1 cellular context compared by ENCODE assay signal in the genomic region with DNA sequence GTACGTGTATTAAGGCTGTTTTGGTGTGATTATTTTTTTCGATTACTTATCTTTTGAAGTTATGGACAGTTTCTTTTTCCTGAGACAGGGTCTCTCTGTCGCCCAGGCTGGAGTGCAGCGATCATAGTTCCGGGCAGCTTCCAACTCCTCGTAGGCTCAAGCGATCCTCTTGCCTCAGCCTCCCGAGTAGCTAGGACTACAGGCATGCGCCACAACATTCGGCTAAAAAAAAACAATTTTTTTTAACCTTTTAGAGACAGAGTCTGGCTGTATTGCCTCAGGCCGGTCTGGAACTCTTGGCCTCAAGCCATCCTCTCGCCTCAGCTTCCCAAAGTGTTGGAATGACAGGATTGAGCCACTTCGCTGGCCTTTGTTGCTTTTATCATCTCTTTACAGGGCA.
TF ChIP-seq lines count a peak whose summit lies in the region.

No MANE protein-coding gene starts in this region.

TF ChIP-seq in SK-N-SH, 30 proteins besides CTCF, POLR2A, EP300 and RAD21 (continued from another document):
- TF ChIP-seq, protein P1, sequence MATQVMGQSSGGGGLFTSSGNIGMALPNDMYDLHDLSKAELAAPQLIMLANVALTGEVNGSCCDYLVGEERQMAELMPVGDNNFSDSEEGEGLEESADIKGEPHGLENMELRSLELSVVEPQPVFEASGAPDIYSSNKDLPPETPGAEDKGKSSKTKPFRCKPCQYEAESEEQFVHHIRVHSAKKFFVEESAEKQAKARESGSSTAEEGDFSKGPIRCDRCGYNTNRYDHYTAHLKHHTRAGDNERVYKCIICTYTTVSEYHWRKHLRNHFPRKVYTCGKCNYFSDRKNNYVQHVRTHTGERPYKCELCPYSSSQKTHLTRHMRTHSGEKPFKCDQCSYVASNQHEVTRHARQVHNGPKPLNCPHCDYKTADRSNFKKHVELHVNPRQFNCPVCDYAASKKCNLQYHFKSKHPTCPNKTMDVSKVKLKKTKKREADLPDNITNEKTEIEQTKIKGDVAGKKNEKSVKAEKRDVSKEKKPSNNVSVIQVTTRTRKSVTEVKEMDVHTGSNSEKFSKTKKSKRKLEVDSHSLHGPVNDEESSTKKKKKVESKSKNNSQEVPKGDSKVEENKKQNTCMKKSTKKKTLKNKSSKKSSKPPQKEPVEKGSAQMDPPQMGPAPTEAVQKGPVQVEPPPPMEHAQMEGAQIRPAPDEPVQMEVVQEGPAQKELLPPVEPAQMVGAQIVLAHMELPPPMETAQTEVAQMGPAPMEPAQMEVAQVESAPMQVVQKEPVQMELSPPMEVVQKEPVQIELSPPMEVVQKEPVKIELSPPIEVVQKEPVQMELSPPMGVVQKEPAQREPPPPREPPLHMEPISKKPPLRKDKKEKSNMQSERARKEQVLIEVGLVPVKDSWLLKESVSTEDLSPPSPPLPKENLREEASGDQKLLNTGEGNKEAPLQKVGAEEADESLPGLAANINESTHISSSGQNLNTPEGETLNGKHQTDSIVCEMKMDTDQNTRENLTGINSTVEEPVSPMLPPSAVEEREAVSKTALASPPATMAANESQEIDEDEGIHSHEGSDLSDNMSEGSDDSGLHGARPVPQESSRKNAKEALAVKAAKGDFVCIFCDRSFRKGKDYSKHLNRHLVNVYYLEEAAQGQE (IDR thresholded peaks at IDR 0.05; ENCODE audit: low read depth, low read length) = no peak
